In genomic region chr1:158924677-158925076, GRCh38 we compare ENCODE assay signal across 25 cellular contexts. TPM values are rescaled to one million over a fixed set of nuclear protein-coding genes. Genes with fewer than 3 reads are reported as not detected.
DNase-seq lines count a peak whose midpoint lies in the region; ATAC-seq lines count a peak whose summit lies in the region.
"Had no signal": no experiment of that assay in that cellular context is flagged by ENCODE, and none has a peak within 500 bp of the region (broad histone marks: within the 10 kb centered on the region; RNA-seq: fewer than 3 reads in every experiment).

No MANE protein-coding gene starts in this region.

- no peak for DNase-seq in activated T-cell treated with anti-CD3 and anti-CD28 coated beads, Interleukin-2, amount 50 U/mL, for 72 hours
- DNase-seq in activated T-cell treated with anti-CD3 and anti-CD28 coated beads for 4 hours: no peak
- DNase-seq in immature natural killer cell: peak; percentile 59 to 62 (median 61)
- peak; percentile 10 for DNase-seq in superior temporal gyrus (ENCODE audit: extremely low spot score)
- DNase-seq in stimulated activated CD4-positive, alpha-beta T cell treated with anti-CD3 and anti-CD28 coated beads, Interleukin-15, amount 100 ng/mL, for 24 hours: no peak
- DNase-seq: AML-193; Caco-2; CD4-positive, alpha-beta T cell; GOT3; HFFc6; KBM-7; MV-4-11; NCI-H1105; NCI-H1436 treated with DMSO at 0.1 percent for 48 hours; NCI-H187 treated with DMSO at 0.1 percent for 48 hours; NCI-H2171 treated with DMSO at 0.1 percent for 48 hours; NCI-H345; NCI-H524; NCI-H774; NK-92 treated with Interleukin-12 subunit alpha and Interleukin-12 subunit beta, amount 100 ng/mL, for 24 hours; PC-3 had no signal

- H3K36me3 Mint-ChIP-seq in activated T-cell treated with anti-CD3 and anti-CD28 coated beads, Interleukin-2, amount 50 U/mL, for 72 hours (ENCODE audit: insufficient read depth in 2 of 2): peaks cover 5 to 14% of the 10 kb centered on the region in 2 donors
- no peaks in the 10 kb centered on the region for H3K36me3 Mint-ChIP-seq in activated T-helper 17 cell treated with anti-CD3 and anti-CD28 coated beads, Interleukin-2, amount 50 U/mL, for 72 hours (ENCODE audit: low read depth)
- H3K36me3 Mint-ChIP-seq in immature natural killer cell: peaks cover 6 to 23% (median 9%) of the 10 kb centered on the region in 3 donors

- H3K27ac Mint-ChIP-seq in activated T-cell treated with anti-CD3 and anti-CD28 coated beads, Interleukin-2, amount 50 U/mL, for 72 hours: peak overlapping the region; percentile 84
- peak overlapping the region; percentile 84 for H3K27ac Mint-ChIP-seq in activated T-helper 17 cell treated with anti-CD3 and anti-CD28 coated beads, Interleukin-2, amount 50 U/mL, for 72 hours
- peak overlapping the region; percentile 89 to 96 (median 94) for H3K27ac Mint-ChIP-seq in immature natural killer cell
- H3K27ac Mint-ChIP-seq: CD4-positive, alpha-beta T cell; HFFc6 had no signal

- peaks cover 9 to 11% of the 10 kb centered on the region in 2 donors for H3K9me3 Mint-ChIP-seq in activated T-cell treated with anti-CD3 and anti-CD28 coated beads, Interleukin-2, amount 50 U/mL, for 72 hours
- peaks cover 5% of the 10 kb centered on the region for H3K9me3 Mint-ChIP-seq in activated T-helper 17 cell treated with anti-CD3 and anti-CD28 coated beads, Interleukin-2, amount 50 U/mL, for 72 hours
- peaks cover 8 to 22% (median 11%) of the 10 kb centered on the region in 6 donors for H3K9me3 Mint-ChIP-seq in immature natural killer cell

- peak overlapping the region in 1 of 2 donors; percentile 9 for H3K4me3 Mint-ChIP-seq in activated T-cell treated with anti-CD3 and anti-CD28 coated beads, Interleukin-2, amount 50 U/mL, for 72 hours
- peak overlapping the region; percentile 14 for H3K4me3 Mint-ChIP-seq in activated T-helper 17 cell treated with anti-CD3 and anti-CD28 coated beads, Interleukin-2, amount 50 U/mL, for 72 hours
- peak overlapping the region; percentile 60 to 90 (median 73) for H3K4me3 Mint-ChIP-seq in immature natural killer cell
- H3K4me3 Mint-ChIP-seq: CD4-positive, alpha-beta T cell; HFFc6 had no signal

- ATAC-seq in activated T-cell treated with anti-CD3 and anti-CD28 coated beads, Interleukin-2, amount 50 U/mL, for 72 hours (replicated peaks in 1 of 2): no peak
- no peak for ATAC-seq in activated T-helper 17 cell treated with anti-CD3 and anti-CD28 coated beads, Interleukin-2, amount 50 U/mL, for 72 hours (replicated peaks)
- ATAC-seq in HG03025 (IDR thresholded peaks at IDR 0.05; ENCODE audit: low FRiP score, unreplicated experiment): no peak
- ATAC-seq: A549, GM12878, PC-3 had no signal

- H3K4me1 Mint-ChIP-seq in activated T-cell treated with anti-CD3 and anti-CD28 coated beads, Interleukin-2, amount 50 U/mL, for 72 hours (ENCODE audit: low read depth): peaks cover 14% of the 10 kb centered on the region
- peaks cover 8% of the 10 kb centered on the region for H3K4me1 Mint-ChIP-seq in activated T-helper 17 cell treated with anti-CD3 and anti-CD28 coated beads, Interleukin-2, amount 50 U/mL, for 72 hours
- H3K4me1 Mint-ChIP-seq in immature natural killer cell: peaks cover 61 to 66% of the 10 kb centered on the region in 2 donors

- peaks cover 7% of the 10 kb centered on the region for H3K27me3 Mint-ChIP-seq in activated T-cell treated with anti-CD3 and anti-CD28 coated beads, Interleukin-2, amount 50 U/mL, for 72 hours (ENCODE audit: low read depth)
- H3K27me3 Mint-ChIP-seq in activated T-helper 17 cell treated with anti-CD3 and anti-CD28 coated beads, Interleukin-2, amount 50 U/mL, for 72 hours: no peaks in the 10 kb centered on the region
- H3K27me3 Mint-ChIP-seq in immature natural killer cell (ENCODE audit: low read depth in 3 of 3): peaks cover 5 to 7% (median 5%) of the 10 kb centered on the region in 3 donors
- H3K27me3 Mint-ChIP-seq: CD4-positive, alpha-beta T cell had no signal

RNA-seq across cellular contexts. Expression of gene PYHIN1, which starts 6.7 kb away (rescaled TPM):
- total RNA-seq in activated T-cell treated with anti-CD3 and anti-CD28 coated beads, Interleukin-2, amount 50 U/mL, for 72 hours: 10 to 100 TPM; 11.5 to 23.0 TPM
- 10 to 100 TPM; 19.6 to 27.8 TPM for total RNA-seq in activated T-helper 17 cell treated with anti-CD3 and anti-CD28 coated beads, Interleukin-2, amount 50 U/mL, for 72 hours
- 100 to 1,000 TPM; 141 to 290 (median 150) TPM for polyA plus RNA-seq in immature natural killer cell
- total RNA-seq: Caco-2, HFFc6, PC-3 had no signal
- polyA plus RNA-seq: A549 had no signal

Comparison
In these comparisons a context has a peak if more than half of its experiments do, and no peak if none do; other contexts are left out.
1. DNase-seq: peak in immature natural killer cell (3 of 3) and superior temporal gyrus (single experiment); none in activated T-cell treated with anti-CD3 and anti-CD28 coated beads, Interleukin-2, amount 50 U/mL, for 72 hours (0 of 2), activated T-cell treated with anti-CD3 and anti-CD28 coated beads for 4 hours (single experiment) and stimulated activated CD4-positive, alpha-beta T cell treated with anti-CD3 and anti-CD28 coated beads, Interleukin-15, amount 100 ng/mL, for 24 hours (single experiment).
2. Peak in every context shown above with its lines, with median percentiles within 50 percentile points of each other: H3K27ac Mint-ChIP-seq.